12 cellular contexts compared by ENCODE assay signal in genomic region chr10:89478085-89478738, GRCh38. TPM values are rescaled to one million over a fixed set of nuclear protein-coding genes. Genes with fewer than 3 reads are reported as not detected.
DNase-seq lines count a peak whose midpoint lies in the region; ATAC-seq and TF ChIP-seq lines count a peak whose summit lies in the region.
"Had no signal": no experiment of that assay in that cellular context is flagged by ENCODE, and none has a peak within 500 bp of the region (broad histone marks: within the 10 kb centered on the region; RNA-seq: fewer than 3 reads in every experiment).

No MANE protein-coding gene starts in this region.

- no peaks in the 10 kb centered on the region for H3K4me1 Mint-ChIP-seq in effector memory CD8-positive, alpha-beta T cell (ENCODE audit: low read depth in 2 of 2)
- H3K4me1 Mint-ChIP-seq: immature natural killer cell had no signal

- DNase-seq in right atrium auricular region (ENCODE audit: low spot score) (no peak), Right ventricle myocardium inferior (ENCODE audit: missing footprints) (no peak), astrocyte of the hippocampus (ENCODE audit: low read depth, low spot score) (peak; percentile 76), uterus (no peak), NCI-H146 (lab: John Stamatoyannopoulos, UW) (no peak)
- DNase-seq in effector memory CD8-positive, alpha-beta T cell: no peak
- DNase-seq: activated CD8-positive, alpha-beta T cell treated with anti-CD3 and anti-CD28 coated beads, Interleukin-2, amount 10 ng/mL, durations not matched to agents 7 days and 5 days; cerebellar nuclear complex; immature natural killer cell; PC-3 had no signal

- H3K36me3 ChIP-seq in right atrium auricular region: no peaks in the 10 kb centered on the region
- H3K36me3 ChIP-seq in uterus: no peaks in the 10 kb centered on the region

- no peaks in the 10 kb centered on the region for H3K9me3 Mint-ChIP-seq in effector memory CD8-positive, alpha-beta T cell
- H3K9me3 Mint-ChIP-seq: immature natural killer cell had no signal

- ATAC-seq in Right ventricle myocardium inferior (no peak), GM18519 (IDR thresholded peaks at IDR 0.05; ENCODE audit: low FRiP score, unreplicated experiment) (no peak)
- ATAC-seq in effector memory CD8-positive, alpha-beta T cell (replicated peaks): no peak
- ATAC-seq: activated CD8-positive, alpha-beta T cell treated with anti-CD3 and anti-CD28 coated beads, Interleukin-2, amount 10 ng/mL, durations not matched to agents 7 days and 5 days; PC-3 had no signal

- H3K4me3 Mint-ChIP-seq in effector memory CD8-positive, alpha-beta T cell: no peak overlapping the region
- H3K4me3 Mint-ChIP-seq: activated CD8-positive, alpha-beta T cell treated with anti-CD3 and anti-CD28 coated beads, Interleukin-2, amount 10 ng/mL, durations not matched to agents 7 days and 5 days; immature natural killer cell had no signal

- intact Hi-C loops in Right ventricle myocardium inferior (cut with DNase I): no loop called here
- intact Hi-C loops in uterus (cut with DNase I; ENCODE audit: low total_unique reads): no loop called here

- H3K27me3 Mint-ChIP-seq in effector memory CD8-positive, alpha-beta T cell: peaks cover 39 to 47% of the 10 kb centered on the region in 2 donors

- H3K27ac ChIP-seq in right atrium auricular region (peak overlapping the region; percentile 75 to 91), layer of hippocampus (ENCODE audit: low read depth, low read length) (peak overlapping the region; percentile 4), uterus (peak overlapping the region; percentile 74 to 81)

- no peaks in the 10 kb centered on the region for H3K27me3 ChIP-seq in right atrium auricular region
- no peaks in the 10 kb centered on the region for H3K27me3 ChIP-seq in layer of hippocampus (ENCODE audit: control insufficient read depth, insufficient read depth, low read length)
- H3K27me3 ChIP-seq in uterus: no peaks in the 10 kb centered on the region

- H3K36me3 Mint-ChIP-seq in effector memory CD8-positive, alpha-beta T cell (ENCODE audit: insufficient read depth): no peaks in the 10 kb centered on the region
- H3K36me3 Mint-ChIP-seq: immature natural killer cell had no signal

- H3K4me3 ChIP-seq in right atrium auricular region (no peak overlapping the region), uterus (no peak overlapping the region)

- TF ChIP-seq CTCF in right atrium auricular region (IDR thresholded peaks at IDR 0.05): no peak
- no peak for TF ChIP-seq CTCF in uterus (IDR thresholded peaks at IDR 0.05)

- H3K4me1 ChIP-seq in right atrium auricular region (peaks cover 0 to 88% of the 10 kb centered on the region in 2 donors), uterus (peaks cover 8 to 10% of the 10 kb centered on the region in 2 donors)

- H3K27ac Mint-ChIP-seq in effector memory CD8-positive, alpha-beta T cell: no peak overlapping the region
- H3K27ac Mint-ChIP-seq: activated CD8-positive, alpha-beta T cell treated with anti-CD3 and anti-CD28 coated beads, Interleukin-2, amount 10 ng/mL, durations not matched to agents 7 days and 5 days; immature natural killer cell had no signal

- TF ChIP-seq POLR2A in uterus (IDR thresholded peaks at IDR 0.05): no peak

- H3K9me3 ChIP-seq in right atrium auricular region (no peaks in the 10 kb centered on the region), uterus (no peaks in the 10 kb centered on the region)

RNA-seq across cellular contexts. Expression of gene SLC16A12, which starts 57.2 kb away (rescaled TPM):
- total RNA-seq in right atrium auricular region (10 to 100 TPM in 1 of 2 donors, 1 to 10 TPM in 1; 6.0 to 10.0 TPM), Right ventricle myocardium inferior (1.1 TPM), uterus (1 to 10 TPM in 1 of 4 donors, under 1 TPM in 3; 0.26 to 7.4 (median 0.51) TPM)
- total RNA-seq: activated CD8-positive, alpha-beta T cell treated with anti-CD3 and anti-CD28 coated beads, Interleukin-2, amount 10 ng/mL, durations not matched to agents 7 days and 5 days; PC-3 had no signal

Comparison
In these comparisons a context has a peak if more than half of its experiments do, and no peak if none do; other contexts are left out.
1. H3K27ac ChIP-seq: peak in every context shown above with its lines; median percentile 83 in right atrium auricular region; 78 in uterus; 4 in layer of hippocampus.